18 cellular contexts compared by ENCODE assay signal in the genomic region with DNA sequence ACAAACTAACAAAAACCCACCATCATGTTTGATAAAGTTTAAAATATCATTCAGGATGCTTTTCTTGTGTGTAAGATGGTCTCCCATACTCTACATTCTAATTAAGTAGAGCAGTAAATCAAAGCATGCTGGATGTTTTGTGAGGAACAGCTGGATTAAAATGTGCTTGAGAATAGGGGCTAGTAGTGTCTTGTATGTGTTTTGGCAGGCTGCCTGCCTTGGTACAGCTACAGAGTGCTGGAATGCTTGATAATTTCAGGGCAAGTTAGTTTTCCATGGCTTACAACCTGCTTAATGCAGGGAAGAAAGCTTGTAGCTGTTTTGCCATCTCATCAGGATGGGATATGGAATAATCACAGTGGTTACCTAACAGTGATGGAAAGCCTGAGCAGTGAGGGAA.
DNase-seq lines count a peak whose midpoint lies in the region; ATAC-seq, FAIRE-seq and TF ChIP-seq lines count a peak whose summit lies in the region.
"Had no signal": no experiment of that assay in that cellular context is flagged by ENCODE, and none has a peak within 500 bp of the region (broad histone marks: within the 10 kb centered on the region; RNA-seq: fewer than 3 reads in every experiment).

No MANE protein-coding gene starts in this region.

- peak overlapping the region; percentile 57 for H3K27ac ChIP-seq in SK-N-MC
- no peak overlapping the region for H3K27ac ChIP-seq in keratinocyte (ENCODE audit: control insufficient read depth, insufficient read depth, low read length)

- DNase-seq in NCI-H82 (lab: John Stamatoyannopoulos, UW) (peak; percentile 19), NCI-H82 treated with DMSO at 0.1 percent for 48 hours (lab: John Stamatoyannopoulos, UW; ENCODE audit: unreplicated experiment) (no peak), SK-N-MC (ENCODE audit: low read depth, low spot score) (no peak), keratinocyte (ENCODE audit: low read depth, low spot score) (no peak)
- DNase-seq in stimulated activated CD8-positive, alpha-beta memory T cell treated with anti-CD3 and anti-CD28 coated beads, Interleukin-4, amount 100 ng/mL, for 48 hours: no peak
- DNase-seq: BE2C; CD4-positive, CD25-positive, alpha-beta regulatory T cell; COR-L47; NCI-H1092 treated with DMSO at 0.1 percent for 48 hours; NCI-H1694; NCI-H2081 treated with DMSO at 0.1 percent for 48 hours; NCI-H2227 treated with DMSO at 0.1 percent for 48 hours; Right ventricle myocardium superior had no signal

- H3K27me3 ChIP-seq in keratinocyte (ENCODE audit: control insufficient read depth, extremely low read depth, insufficient read depth, low read length): no peaks in the 10 kb centered on the region
- H3K27me3 ChIP-seq: BE2C had no signal

- no peaks in the 10 kb centered on the region for H4K20me1 ChIP-seq in keratinocyte (ENCODE audit: control insufficient read depth, extremely low read depth, insufficient read depth, low read length)

- H3K9ac ChIP-seq in SK-N-MC (ENCODE audit: insufficient read length) (no peak overlapping the region), keratinocyte (ENCODE audit: control insufficient read depth, extremely low read depth, insufficient read depth, low read length) (no peak overlapping the region)

- H3K36me3 Mint-ChIP-seq in stimulated activated memory B cell treated with anti-CD40 and anti-IgM and Interleukin-4, amounts not matched to agents 10 μg/mL and 1 μg/mL and 100 μg/mL, for 72 hours: no peaks in the 10 kb centered on the region
- H3K36me3 Mint-ChIP-seq: CD4-positive, CD25-positive, alpha-beta regulatory T cell had no signal

- dilution Hi-C loops in keratinocyte (cut with MboI; ENCODE audit: extremely low pct_ligation_motif_present, low sequenced_read_pairs): no loop called here

- no peak overlapping the region for H2AFZ ChIP-seq in keratinocyte (ENCODE audit: control insufficient read depth, low read length)

- H3K4me1 ChIP-seq in keratinocyte (ENCODE audit: control insufficient read depth, extremely low read depth, insufficient read depth, low read length): peaks cover 7% of the 10 kb centered on the region
- H3K4me1 ChIP-seq: BE2C had no signal

- no peak for TF ChIP-seq CTCF in keratinocyte (optimal IDR thresholded peaks at IDR 0.05 in 1 of 3, IDR thresholded peaks at IDR 0.05 in 1 of 3, conservative IDR thresholded peaks at IDR 0.05 in 1 of 3; ENCODE audit: extremely low read depth in 1 of 3, insufficient read depth in 2 of 3, low read length in 3 of 3)

- H3K36me3 ChIP-seq in SK-N-MC (ENCODE audit: insufficient read depth, low read length) (no peaks in the 10 kb centered on the region), keratinocyte (ENCODE audit: control insufficient read depth in 2 of 2, extremely low read depth in 1 of 2, insufficient read depth in 2 of 2, low read length in 2 of 2) (no peaks in the 10 kb centered on the region)
- H3K36me3 ChIP-seq: BE2C, HAP-1 had no signal

- peak; percentile 75 for FAIRE-seq in keratinocyte (lab: Jason Lieb, UNC)
- FAIRE-seq: G401.6, RCC 7860 had no signal

- H3K4me2 ChIP-seq in keratinocyte (ENCODE audit: control insufficient read depth, extremely low read depth, insufficient read depth, low read depth, low read length): peak overlapping the region; percentile 2

- no peaks in the 10 kb centered on the region for H3K9me1 ChIP-seq in keratinocyte (ENCODE audit: control insufficient read depth, extremely low read depth, insufficient read depth, low read length)

- H3K4me1 Mint-ChIP-seq in stimulated activated memory B cell treated with anti-CD40 and anti-IgM and Interleukin-4, amounts not matched to agents 10 μg/mL and 1 μg/mL and 100 μg/mL, for 72 hours: no peaks in the 10 kb centered on the region
- H3K4me1 Mint-ChIP-seq: CD4-positive, CD25-positive, alpha-beta regulatory T cell had no signal

- ATAC-seq in HG03521 (IDR thresholded peaks at IDR 0.05; ENCODE audit: unreplicated experiment): no peak
- ATAC-seq in stimulated activated memory B cell treated with anti-CD40 and anti-IgM and Interleukin-4, amounts not matched to agents 10 μg/mL and 1 μg/mL and 100 μg/mL, for 72 hours: no peak

- H3K4me3 ChIP-seq in SK-N-MC (no peak overlapping the region), keratinocyte (ENCODE audit: control insufficient read depth in 2 of 3, extremely low read depth in 1 of 3, insufficient read depth in 2 of 3, low read depth in 1 of 3, low read length in 3 of 3) (no peak overlapping the region)
- H3K4me3 ChIP-seq: HAP-1 had no signal

- H3K9me3 ChIP-seq in SK-N-MC (ENCODE audit: low read depth, low read length) (no peaks in the 10 kb centered on the region), keratinocyte (ENCODE audit: control insufficient read depth, low read depth, low read length) (no peaks in the 10 kb centered on the region)
- H3K9me3 ChIP-seq: BE2C, HAP-1 had no signal

- H3K9me3 Mint-ChIP-seq in stimulated activated memory B cell treated with anti-CD40 and anti-IgM and Interleukin-4, amounts not matched to agents 10 μg/mL and 1 μg/mL and 100 μg/mL, for 72 hours: no peaks in the 10 kb centered on the region

- no peak overlapping the region for H3K27ac Mint-ChIP-seq in stimulated activated memory B cell treated with anti-CD40 and anti-IgM and Interleukin-4, amounts not matched to agents 10 μg/mL and 1 μg/mL and 100 μg/mL, for 72 hours
- H3K27ac Mint-ChIP-seq: CD4-positive, CD25-positive, alpha-beta regulatory T cell had no signal

- H3K27me3 Mint-ChIP-seq in stimulated activated memory B cell treated with anti-CD40 and anti-IgM and Interleukin-4, amounts not matched to agents 10 μg/mL and 1 μg/mL and 100 μg/mL, for 72 hours: no peaks in the 10 kb centered on the region

- no peak overlapping the region for H3K4me3 Mint-ChIP-seq in stimulated activated memory B cell treated with anti-CD40 and anti-IgM and Interleukin-4, amounts not matched to agents 10 μg/mL and 1 μg/mL and 100 μg/mL, for 72 hours
- H3K4me3 Mint-ChIP-seq: CD4-positive, CD25-positive, alpha-beta regulatory T cell had no signal

- H3K79me2 ChIP-seq in keratinocyte (ENCODE audit: control insufficient read depth, insufficient read depth, low read length): no peaks in the 10 kb centered on the region
